In genomic region chr12:14769837-14770494, GRCh38 we compare ENCODE assay signal across 8 cellular contexts. TPM values are rescaled to one million over a fixed set of nuclear protein-coding genes. Genes with fewer than 3 reads are reported as not detected.
A peak's percentile ranks its signal among the peaks of the same experiment; 100 is the strongest.
DNase-seq lines count a peak whose midpoint lies in the region; ATAC-seq and TF ChIP-seq lines count a peak whose summit lies in the region.

No MANE protein-coding gene starts in this region.

- no peaks in the 10 kb centered on the region for H3K36me3 ChIP-seq in iPS-18a (ENCODE audit: control insufficient read depth, low read depth, low read length)
- H3K36me3 ChIP-seq in skeletal muscle satellite cell (ENCODE audit: insufficient read depth, low read length): no peaks in the 10 kb centered on the region

- DNase-seq in NCI-H1417 treated with DMSO at 0.1 percent for 48 hours (lab: John Stamatoyannopoulos, UW): peak; percentile 51
- peak; percentile 84 for DNase-seq in T-helper 9 cell
- peak; percentile 72 for DNase-seq in astrocyte of the spinal cord (ENCODE audit: low read depth, low spot score)
- DNase-seq in 8988T: no peak

- in situ Hi-C loops in astrocyte of the spinal cord (cut with HindIII; ENCODE audit: low sequenced_read_pairs): no loop called here

- H3K9me3 ChIP-seq in iPS-18a (ENCODE audit: control insufficient read depth, low read depth, low read length): no peaks in the 10 kb centered on the region
- H3K9me3 ChIP-seq in skeletal muscle satellite cell (replicated peaks; ENCODE audit: low read length): no peaks in the 10 kb centered on the region

- peak overlapping the region; percentile 86 for H3K9ac ChIP-seq in iPS-18a (ENCODE audit: low read length)
- peak overlapping the region; percentile 88 for H3K9ac ChIP-seq in skeletal muscle satellite cell (ENCODE audit: low read depth, low read length)

- peak overlapping the region; percentile 87 for H3K4me2 ChIP-seq in skeletal muscle satellite cell (ENCODE audit: low read length)

- H3K27ac ChIP-seq in iPS-18a (ENCODE audit: low read length): peak overlapping the region; percentile 87

- H3K27me3 ChIP-seq in iPS-18a (ENCODE audit: control insufficient read depth, insufficient read depth, low read length) (no peaks in the 10 kb centered on the region), skeletal muscle satellite cell (ENCODE audit: control insufficient read depth, insufficient read depth, low read length) (no peaks in the 10 kb centered on the region)

- TF ChIP-seq POLR2A in GM15510 (IDR thresholded peaks at IDR 0.05; ENCODE audit: borderline replicate concordance, extremely low read depth, insufficient read length): peak; percentile 81

- peak; percentile 48 for ATAC-seq in HG02798 (IDR thresholded peaks at IDR 0.05; ENCODE audit: poor library complexity, unreplicated experiment)

- peak; percentile 80 for TF ChIP-seq CTCF in astrocyte of the spinal cord (IDR thresholded peaks at IDR 0.05; ENCODE audit: low read depth, low read length)

- H3K4me1 ChIP-seq in iPS-18a (ENCODE audit: control insufficient read depth, low read depth, low read length) (peaks cover 5% of the 10 kb centered on the region), skeletal muscle satellite cell (ENCODE audit: control insufficient read depth, insufficient read depth, low read length) (peaks cover 13% of the 10 kb centered on the region)

- peak overlapping the region; percentile 93 for H3K4me3 ChIP-seq in astrocyte of the spinal cord (ENCODE audit: low read depth, low read length)
- peak overlapping the region; percentile 96 for H3K4me3 ChIP-seq in iPS-18a (ENCODE audit: low read length)
- H3K4me3 ChIP-seq in skeletal muscle satellite cell (ENCODE audit: low read length): peak overlapping the region; percentile 82

RNA-seq across cellular contexts. Expression of gene WBP11, which starts 33.3 kb away (rescaled TPM):
- total RNA-seq in skeletal muscle satellite cell (2012; rRNA removed): 15.2 and 18.3 TPM in 2 replicates

RNA-seq across cellular contexts. Expression of gene C12orf60, which starts 33.5 kb away (rescaled TPM):
- total RNA-seq in skeletal muscle satellite cell (2012; rRNA removed): 1.5 and 4.4 TPM in 2 replicates

RNA-seq across cellular contexts. Expression of gene SMCO3, which starts 44.0 kb away (rescaled TPM):
- total RNA-seq in skeletal muscle satellite cell (2012; rRNA removed): under 0.01 and 0.25 TPM in 2 replicates
